Comparison of ENCODE assay signal across 8 cellular contexts in genomic region chr6:125791151-125791819, GRCh38. TPM values are rescaled to one million over a fixed set of nuclear protein-coding genes. Genes with fewer than 3 reads are reported as not detected.
A peak's percentile ranks its signal among the peaks of the same experiment; 100 is the strongest.
DNase-seq lines count a peak whose midpoint lies in the region; ATAC-seq and TF ChIP-seq lines count a peak whose summit lies in the region.

No MANE protein-coding gene starts in this region.

- peaks cover 67% of the 10 kb centered on the region for H3K4me1 ChIP-seq in DOHH2 (ENCODE audit: control insufficient read depth, low read length)
- peaks cover 54% of the 10 kb centered on the region for H3K4me1 ChIP-seq in PC-9 (replicated peaks; ENCODE audit: insufficient read depth)

- peak overlapping the region; percentile 86 for H3K4me3 Mint-ChIP-seq in glutamatergic neuron (ENCODE audit: unreplicated experiment)

- H3K27me3 Mint-ChIP-seq in glutamatergic neuron (ENCODE audit: unreplicated experiment): peaks cover 5% of the 10 kb centered on the region

- POLR2A ChIA-PET in PC-9 (lab: Charles Lee; ENCODE audit: unreplicated experiment): interaction anchor here (0.6 to 0.9 kb wide), 8 partner anchors 10 to 155 kb away, joined by 3 to 11 read pairs (median 4); no protein-coding TSS in a partner anchor

- H4K20me1 ChIP-seq in DOHH2 (ENCODE audit: control insufficient read depth, insufficient read depth, low read depth, low read length) (no peaks in the 10 kb centered on the region), PC-9 (ENCODE audit: insufficient read depth) (no peaks in the 10 kb centered on the region)

- H3K27ac Mint-ChIP-seq in glutamatergic neuron (ENCODE audit: unreplicated experiment): peak overlapping the region; percentile 72

- H2AFZ ChIP-seq in PC-9: peak overlapping the region; percentile 77

- H3K9me3 Mint-ChIP-seq in glutamatergic neuron (ENCODE audit: unreplicated experiment): peaks cover 12% of the 10 kb centered on the region

- H3K4me2 ChIP-seq in DOHH2 (ENCODE audit: low read length) (peak overlapping the region; percentile 100), PC-9 (peak overlapping the region; percentile 91)

- H3K79me2 ChIP-seq in DOHH2 (ENCODE audit: control insufficient read depth, low read length) (peaks cover 72% of the 10 kb centered on the region), PC-9 (ENCODE audit: low read depth) (peaks cover 54% of the 10 kb centered on the region)

- no peaks in the 10 kb centered on the region for H3K36me3 Mint-ChIP-seq in glutamatergic neuron (ENCODE audit: unreplicated experiment)

- H3K4me1 Mint-ChIP-seq in glutamatergic neuron (ENCODE audit: low read depth, unreplicated experiment): no peaks in the 10 kb centered on the region

- CTCF ChIA-PET in PC-9 (lab: Charles Lee): interaction anchor here (0.9 to 2.4 kb wide), 3 partner anchors 10 to 165 kb away, joined by 3 to 14 read pairs (median 3); partner anchors contain the start of gene HINT3

- TF ChIP-seq CTCF in DOHH2 (IDR thresholded peaks at IDR 0.05; ENCODE audit: low read depth, low read length, poor library complexity, severe bottlenecking) (peak; percentile 81), HL-60 (IDR thresholded peaks at IDR 0.05; ENCODE audit: insufficient read depth, low read length) (peak; percentile 64), PC-9 (conservative IDR thresholded peaks at IDR 0.05) (peak; percentile 64; the same call in 1 of the 2 replicates), glutamatergic neuron (IDR thresholded peaks at IDR 0.05; ENCODE audit: partially characterized antibody, unreplicated experiment) (no peak), omental fat pad (IDR thresholded peaks at IDR 0.05) (no peak)

- peak; percentile 33 for ATAC-seq in GM21367 (IDR thresholded peaks at IDR 0.05; ENCODE audit: unreplicated experiment)
- peak; percentile 17 for ATAC-seq in omental fat pad (ENCODE audit: low FRiP score)

- peak overlapping the region; percentile 93 for H3K4me3 ChIP-seq in DOHH2 (ENCODE audit: low read length)
- H3K4me3 ChIP-seq in HL-60 (replicated peaks; ENCODE audit: insufficient read depth, low read length): peak overlapping the region; percentile 99
- peak overlapping the region; percentile 75 for H3K4me3 ChIP-seq in PC-9

- H3K27me3 ChIP-seq in DOHH2 (ENCODE audit: control insufficient read depth, low read length) (no peaks in the 10 kb centered on the region), HL-60 (ENCODE audit: insufficient read depth, poor library complexity, severe bottlenecking) (no peaks in the 10 kb centered on the region), PC-9 (ENCODE audit: insufficient read depth, low read depth) (no peaks in the 10 kb centered on the region)

- intact Hi-C loops in PC-9 (cut with micrococcal nuclease; ENCODE audit: unreplicated experiment): loop anchor here (1.0 to 2.0 kb wide), 4 partner anchors 28 to 1330 kb away; partner anchors contain the start of gene HINT3

- peak; percentile 51 to 54 for DNase-seq in HL-60 (ENCODE audit: low read depth in 1 of 2, low spot score in 1 of 2)
- DNase-seq in PC-9: peak; percentile 40 to 66
- peak; percentile 46 for DNase-seq in activated naive CD4-positive, alpha-beta T cell treated with anti-CD3 and anti-CD28 coated beads, Interleukin-2, amount 50 U/mL, for 16 hours
- peak; percentile 31 for DNase-seq in glutamatergic neuron
- no peak for DNase-seq in omental fat pad (ENCODE audit: low spot score)
- no peak for DNase-seq in islet precursor cell

- H3K9me2 ChIP-seq in DOHH2 (replicated peaks; ENCODE audit: control insufficient read depth, low read length): no peaks in the 10 kb centered on the region
- no peaks in the 10 kb centered on the region for H3K9me2 ChIP-seq in PC-9 (ENCODE audit: insufficient read depth)

- TSS peak; percentile 32 for BruUV-seq in PC-9 (replicated peaks; lab: Mats Ljungman, UMichigan)

- H3K36me3 ChIP-seq in DOHH2 (ENCODE audit: control insufficient read depth, low read length) (peaks cover 56% of the 10 kb centered on the region), PC-9 (ENCODE audit: low read depth) (0 out of 2 replicates have a peak, but pooled peaks cover 5% of the 10 kb centered on the region)

- H3F3A ChIP-seq in DOHH2 (ENCODE audit: control insufficient read depth, insufficient read depth) (peaks cover 29% of the 10 kb centered on the region), PC-9 (ENCODE audit: insufficient read depth, low read depth) (peaks cover 35% of the 10 kb centered on the region)

- H3K27ac ChIP-seq in DOHH2 (ENCODE audit: low read depth, low read length) (peak overlapping the region; percentile 93), HL-60 (replicated peaks) (peak overlapping the region; percentile 81), PC-9 (peak overlapping the region; percentile 44)

- H3K9me3 ChIP-seq in DOHH2 (ENCODE audit: control insufficient read depth, insufficient read depth, low read length) (no peaks in the 10 kb centered on the region), PC-9 (ENCODE audit: insufficient read depth, low read depth) (peaks cover 5% of the 10 kb centered on the region; the same call in 1 of the 2 replicates)

RNA-seq across cellular contexts. Expression of gene NCOA7, which starts 0.5 kb away (rescaled TPM):
- 47.6 and 51.0 TPM in 2 replicates for total RNA-seq in PC-9 (2021)
- total RNA-seq in glutamatergic neuron (ENCODE audit: unreplicated experiment): 23.5 TPM
- total RNA-seq in omental fat pad: 100 to 1,000 TPM in 1 of 4 donors, 10 to 100 TPM in 3; 35.3 to 137 (median 53.1) TPM

RNA-seq across cellular contexts. Expression of gene HEY2, which starts 41.9 kb away (rescaled TPM):
- total RNA-seq in PC-9 (2021) (0.15 TPM in 1 of 2 replicates, not detected in the other), glutamatergic neuron (ENCODE audit: unreplicated experiment) (2.1 TPM), omental fat pad (1 to 10 TPM in 3 of 4 donors, under 1 TPM in 1; 0.24 to 3.2 (median 1.5) TPM)

Comparison
In these comparisons a context has a peak if more than half of its experiments do, and no peak if none do; other contexts are left out.
1. CTCF ChIP-seq: peak in DOHH2 (single experiment), HL-60 (single experiment) and PC-9 (single experiment); none in glutamatergic neuron (single experiment) and omental fat pad (0 of 3).
2. DNase-seq: peak in HL-60 (2 of 2), PC-9 (2 of 2), activated naive CD4-positive, alpha-beta T cell treated with anti-CD3 and anti-CD28 coated beads, Interleukin-2, amount 50 U/mL, for 16 hours (single experiment) and glutamatergic neuron (single experiment); none in omental fat pad (single experiment) and islet precursor cell (single experiment).
3. Peak in every context shown above with its lines, with median percentiles within 50 percentile points of each other: H3K27ac ChIP-seq and H3K4me3 ChIP-seq.